8 cellular contexts compared by ENCODE assay signal in genomic region chr19:16495982-16496612, GRCh38. TPM values are rescaled to one million over a fixed set of nuclear protein-coding genes. Genes with fewer than 3 reads are reported as not detected.
DNase-seq lines count a peak whose midpoint lies in the region; ATAC-seq and TF ChIP-seq lines count a peak whose summit lies in the region.

C19orf44 (plus strand) TSS chr19:16496394; CDS start chr19:16500793, 4,399 bp downstream.
CALR3 (minus strand) TSS chr19:16496167; CDS start chr19:16496129, 38 bp downstream.

- intact Hi-C loops in CD14-positive monocyte (cut with micrococcal nuclease) (loop anchor here (2.0 to 5.0 kb wide), 3 partner anchors 23 to 49 kb away; partner anchors contain the start of gene CHERP (in 2 of the 2)), left lung (cut with DNase I) (no loop called here)
- intact Hi-C loops in dendritic cell treated with granulocyte-macrophage colony-stimulating factor and Interleukin-4, amounts not matched to agents 40 ng/mL and 50 ng/mL, for 4 days (cut with micrococcal nuclease), result loop anchor here (1.0 to 10.0 kb wide), 3 partner anchors 25 to 51 kb away; partner anchors contain the start of genes CHERP and EPS15L1

- peaks cover 10% of the 10 kb centered on the region for H3K4me1 Mint-ChIP-seq in CD14-positive monocyte
- H3K4me1 Mint-ChIP-seq in dendritic cell treated with granulocyte-macrophage colony-stimulating factor and Interleukin-4, amounts not matched to agents 40 ng/mL and 50 ng/mL, for 4 days (ENCODE audit: low read depth), result peaks cover 20% of the 10 kb centered on the region

- H3K4me3 ChIP-seq in left lung, result peak within 1 kb of the TSS; percentile 59 to 74

- H3K4me1 ChIP-seq in left lung, result peaks cover 0 to 11% of the 10 kb centered on the region in 2 donors

- peak within 1 kb of the TSS in 6 of 7 donors; percentile 60 to 85 (median 76) for H3K27ac Mint-ChIP-seq in CD14-positive monocyte
- H3K27ac Mint-ChIP-seq in dendritic cell treated with granulocyte-macrophage colony-stimulating factor and Interleukin-4, amounts not matched to agents 40 ng/mL and 50 ng/mL, for 4 days, result peak within 1 kb of the TSS; percentile 81

- H3K36me3 ChIP-seq in left lung, result no peaks in the 10 kb centered on the region

- H3K4me3 Mint-ChIP-seq in CD14-positive monocyte, result peak within 1 kb of the TSS; percentile 87 to 91
- H3K4me3 Mint-ChIP-seq in dendritic cell treated with granulocyte-macrophage colony-stimulating factor and Interleukin-4, amounts not matched to agents 40 ng/mL and 50 ng/mL, for 4 days, result peak within 1 kb of the TSS; percentile 94

- no peaks in the 10 kb centered on the region for H3K27me3 ChIP-seq in left lung

- H3K36me3 Mint-ChIP-seq in CD14-positive monocyte, result no peaks in the 10 kb centered on the region
- H3K36me3 Mint-ChIP-seq in dendritic cell treated with granulocyte-macrophage colony-stimulating factor and Interleukin-4, amounts not matched to agents 40 ng/mL and 50 ng/mL, for 4 days (ENCODE audit: low read depth), result peaks cover 7% of the 10 kb centered on the region

- no peaks in the 10 kb centered on the region for H3K9me3 ChIP-seq in left lung

- TF ChIP-seq CTCF in CD14-positive monocyte (IDR thresholded peaks at IDR 0.05) (no peak), left lung (IDR thresholded peaks at IDR 0.05) (peak in 1 of 2 donors; percentile 34)

- DNase-seq in CD14-positive monocyte (ENCODE audit: low spot score) (peak; percentile 98), NCI-H748 (lab: John Stamatoyannopoulos, UW; ENCODE audit: unreplicated experiment) (peak; percentile 98), left lung (peak; percentile 98 to 99)
- peak; percentile 93 to 96 for DNase-seq in activated CD4-positive, alpha-beta T cell treated with anti-CD3 and anti-CD28 coated beads, Interleukin-2, amount 50 U/mL, for 24 hours (ENCODE audit: low read depth in 1 of 2, low spot score in 1 of 2)
- peak; percentile 95 for DNase-seq in stimulated activated CD4-positive, alpha-beta T cell treated with anti-CD3 and anti-CD28 coated beads, Interleukin-2, amount 100 ng/mL, for 4 hours (ENCODE audit: low read depth)

- peak within 1 kb of the TSS; percentile 26 to 73 for H3K27ac ChIP-seq in left lung

- peaks cover 0 to 1% (median 1%) of the 10 kb centered on the region in 3 donors for H3K27me3 Mint-ChIP-seq in CD14-positive monocyte (ENCODE audit: low read depth in 3 of 3)
- no peaks in the 10 kb centered on the region for H3K27me3 Mint-ChIP-seq in dendritic cell treated with granulocyte-macrophage colony-stimulating factor and Interleukin-4, amounts not matched to agents 40 ng/mL and 50 ng/mL, for 4 days

- H3K9me3 Mint-ChIP-seq in CD14-positive monocyte, result no peaks in the 10 kb centered on the region
- H3K9me3 Mint-ChIP-seq in dendritic cell treated with granulocyte-macrophage colony-stimulating factor and Interleukin-4, amounts not matched to agents 40 ng/mL and 50 ng/mL, for 4 days, result no peaks in the 10 kb centered on the region

- peak; percentile 97 for ATAC-seq in GM19395 (IDR thresholded peaks at IDR 0.05; ENCODE audit: unreplicated experiment)
- ATAC-seq in HG03558 (IDR thresholded peaks at IDR 0.05; ENCODE audit: extremely low read depth, unreplicated experiment), result peak; percentile 82
- peak; percentile 99 for ATAC-seq in left lung

RNA-seq across cellular contexts. Expression of gene C19orf44, which starts in this region (rescaled TPM):
- polyA plus RNA-seq in CD14-positive monocyte, result under 1 TPM in 1 of 2 donors, not detected in 1; 0.58 TPM
- total RNA-seq in left lung, result 1 to 10 TPM; 4.9 to 6.1 TPM

RNA-seq across cellular contexts. Expression of gene CALR3, which starts in this region (rescaled TPM):
- polyA plus RNA-seq in CD14-positive monocyte, result not detected
- not detected for total RNA-seq in left lung

Comparison
In these comparisons a context has a peak if more than half of its experiments do, and no peak if none do; other contexts are left out.
1. Peak in every context shown above with its lines: DNase-seq, ATAC-seq, H3K4me3 ChIP-seq and H3K27ac ChIP-seq.
2. Peak in DNase-seq in CD14-positive monocyte; RNA of the genes that start here not detected or under 1 TPM.
3. intact Hi-C loops: an anchor here in CD14-positive monocyte (2.0 to 5.0 kb wide) and dendritic cell treated with granulocyte-macrophage colony-stimulating factor and Interleukin-4, amounts not matched to agents 40 ng/mL and 50 ng/mL, for 4 days (1.0 to 10.0 kb wide); none called in left lung.